ENCODE assay signal across 8 cellular contexts in genomic region chr16:11255737-11256656, GRCh38. TPM values are rescaled to one million over a fixed set of nuclear protein-coding genes. Genes with fewer than 3 reads are reported as not detected.
A peak's percentile ranks its signal among the peaks of the same experiment; 100 is the strongest.
DNase-seq lines count a peak whose midpoint lies in the region; ATAC-seq and TF ChIP-seq lines count a peak whose summit lies in the region.

A gene with protein sequence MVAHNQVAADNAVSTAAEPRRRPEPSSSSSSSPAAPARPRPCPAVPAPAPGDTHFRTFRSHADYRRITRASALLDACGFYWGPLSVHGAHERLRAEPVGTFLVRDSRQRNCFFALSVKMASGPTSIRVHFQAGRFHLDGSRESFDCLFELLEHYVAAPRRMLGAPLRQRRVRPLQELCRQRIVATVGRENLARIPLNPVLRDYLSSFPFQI (minus strand): TSS chr16:11256204. CDS start chr16:11255478, 726 bp downstream.

- TF ChIP-seq CTCF in HL-60 (IDR thresholded peaks at IDR 0.05; ENCODE audit: insufficient read depth, low read length): peak; percentile 57

- H3K27me3 ChIP-seq in HL-60 (ENCODE audit: insufficient read depth, poor library complexity, severe bottlenecking) (no peaks in the 10 kb centered on the region), mononuclear cell (ENCODE audit: insufficient read depth, low read length) (peaks cover 4% of the 10 kb centered on the region)

- H3K9me3 ChIP-seq in mononuclear cell (ENCODE audit: low read depth, low read length): no peaks in the 10 kb centered on the region

- H3K4me1 Mint-ChIP-seq in activated CD8-positive, alpha-beta memory T cell treated with anti-CD3 and anti-CD28 coated beads, Interleukin-2, amount 10 ng/mL, durations not matched to agents 7 days and 5 days: peaks cover 41% of the 10 kb centered on the region

- no peaks in the 10 kb centered on the region for H3K9me3 Mint-ChIP-seq in activated CD8-positive, alpha-beta memory T cell treated with anti-CD3 and anti-CD28 coated beads, Interleukin-2, amount 10 ng/mL, durations not matched to agents 7 days and 5 days (ENCODE audit: low read depth)

- CTCF ChIA-PET in activated CD8-positive, alpha-beta memory T cell treated with anti-CD3 and anti-CD28 coated beads, Interleukin-2, amount 10 ng/mL, durations not matched to agents 7 days and 5 days (lab: Charles Lee): interaction anchor here (0.7 to 7.2 kb wide), 51 partner anchors 10 to 541 kb away, joined by 3 to 257 read pairs (median 6); partner anchors contain the start of genes PRM2, TXNDC11 and ZC3H7A

- peaks cover 12% of the 10 kb centered on the region for H3K27me3 Mint-ChIP-seq in activated CD8-positive, alpha-beta memory T cell treated with anti-CD3 and anti-CD28 coated beads, Interleukin-2, amount 10 ng/mL, durations not matched to agents 7 days and 5 days

- DNase-seq in COLO829 (ENCODE audit: low spot score): peak; percentile 77
- peak; percentile 54 to 68 for DNase-seq in HL-60 (ENCODE audit: low read depth in 1 of 2, low spot score in 1 of 2)
- DNase-seq in NOMO-1 treated with DMSO at 0.1 percent for 48 hours (lab: John Stamatoyannopoulos, UW; ENCODE audit: unreplicated experiment): peak; percentile 76
- DNase-seq in activated CD8-positive, alpha-beta memory T cell treated with anti-CD3 and anti-CD28 coated beads, Interleukin-2, amount 10 ng/mL, durations not matched to agents 7 days and 5 days: peak; percentile 91
- DNase-seq in epidermal melanocyte (ENCODE audit: insufficient read length, low spot score): peak; percentile 90
- peak; percentile 79 to 84 for DNase-seq in stimulated activated CD8-positive, alpha-beta memory T cell treated with anti-CD3 and anti-CD28 coated beads, Interleukin-2, amount 100 ng/mL, for 1 hour (ENCODE audit: low read depth in 2 of 2)

- H3K4me1 ChIP-seq in mononuclear cell (ENCODE audit: insufficient read depth, low read length): peaks cover 71% of the 10 kb centered on the region

- H3K4me3 ChIP-seq in HL-60 (replicated peaks; ENCODE audit: insufficient read depth, low read length): peak within 1 kb of the TSS; percentile 83
- H3K4me3 ChIP-seq in mononuclear cell (ENCODE audit: low read length): peak within 1 kb of the TSS; percentile 76

- H3K27ac Mint-ChIP-seq in activated CD8-positive, alpha-beta memory T cell treated with anti-CD3 and anti-CD28 coated beads, Interleukin-2, amount 10 ng/mL, durations not matched to agents 7 days and 5 days: peak within 1 kb of the TSS; percentile 95

- ATAC-seq in GM19463 (IDR thresholded peaks at IDR 0.05; ENCODE audit: unreplicated experiment): peak; percentile 52
- peak; percentile 66 for ATAC-seq in activated CD8-positive, alpha-beta memory T cell treated with anti-CD3 and anti-CD28 coated beads, Interleukin-2, amount 10 ng/mL, durations not matched to agents 7 days and 5 days

- H3K27ac ChIP-seq in HL-60 (replicated peaks): peak within 1 kb of the TSS; percentile 88

- H3K36me3 Mint-ChIP-seq in activated CD8-positive, alpha-beta memory T cell treated with anti-CD3 and anti-CD28 coated beads, Interleukin-2, amount 10 ng/mL, durations not matched to agents 7 days and 5 days: peaks cover 41% of the 10 kb centered on the region

- peak within 1 kb of the TSS; percentile 99 for H3K4me3 Mint-ChIP-seq in activated CD8-positive, alpha-beta memory T cell treated with anti-CD3 and anti-CD28 coated beads, Interleukin-2, amount 10 ng/mL, durations not matched to agents 7 days and 5 days

RNA-seq across cellular contexts. Expression of the gene that starts here (rescaled TPM):
- total RNA-seq in activated CD8-positive, alpha-beta memory T cell treated with anti-CD3 and anti-CD28 coated beads, Interleukin-2, amount 10 ng/mL, durations not matched to agents 7 days and 5 days: 100 to 1,000 TPM; 158 to 200 TPM
- 41.2 TPM for total RNA-seq in mononuclear cell

Comparison
In these comparisons a context has a peak if more than half of its experiments do, and no peak if none do; other contexts are left out.
1. Peak in every context shown above with its lines: DNase-seq, ATAC-seq, H3K4me3 ChIP-seq and H3K27ac ChIP-seq.